ENCODE assay signal across 40 cellular contexts in the genomic region with DNA sequence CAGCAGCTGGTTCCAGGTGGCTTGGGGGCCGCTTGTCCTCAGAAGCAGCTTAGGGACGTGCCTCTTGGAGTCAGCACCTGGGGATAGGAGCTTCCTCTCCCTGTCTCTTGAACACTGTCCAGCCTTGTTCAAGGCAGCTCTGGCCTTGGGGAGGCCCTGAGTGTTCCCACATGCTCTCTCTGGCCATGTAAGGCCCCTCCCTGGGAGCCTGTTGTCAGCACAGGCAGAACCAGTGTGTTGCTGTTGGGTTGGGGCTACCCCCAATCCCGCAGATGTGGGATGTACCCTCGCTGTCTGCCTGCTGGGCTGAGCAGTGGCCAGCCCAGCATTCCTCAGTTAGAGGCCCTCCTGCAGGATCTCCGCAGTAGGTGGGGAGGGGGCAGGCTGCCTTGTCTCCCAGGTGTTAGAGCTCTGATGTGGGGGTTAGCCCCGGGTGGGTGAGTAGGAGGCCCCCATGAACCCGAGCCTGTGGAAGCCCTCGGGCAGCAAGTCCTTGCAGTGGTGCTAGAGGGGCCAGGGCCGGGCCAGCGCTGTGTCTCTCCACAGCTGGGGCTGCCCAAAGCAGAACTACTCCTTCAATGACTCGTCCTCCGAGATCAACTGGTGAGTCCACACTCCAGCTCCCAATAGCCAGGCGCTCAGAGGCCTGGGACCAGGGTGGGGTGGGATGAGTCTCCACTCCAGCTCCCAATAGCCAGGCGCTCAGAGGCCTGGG. TPM values are rescaled to one million over a fixed set of nuclear protein-coding genes. Genes with fewer than 3 reads are reported as not detected.
"Had no signal": no experiment of that assay in that cellular context is flagged by ENCODE, and none has a peak within 500 bp of the region (broad histone marks: within the 10 kb centered on the region; RNA-seq: fewer than 3 reads in every experiment).

No MANE protein-coding gene starts in this region.

- DNase-seq: activated effector memory CD4-positive, alpha-beta T cell treated with anti-CD3 and anti-CD28 coated beads, Interleukin-2, amount 50 U/mL, for 16 hours; activated effector memory CD4-positive, alpha-beta T cell treated with Interleukin-2 at 50 U/mL for 16 hours; activated gamma-delta T cell; activated gamma-delta T cell treated with Interleukin-2 at 50 U/mL for 16 hours; activated naive CD4-positive, alpha-beta T cell; activated naive CD4-positive, alpha-beta T cell treated with anti-CD3 and anti-CD28 coated beads for 36 hours; activated naive CD4-positive, alpha-beta T cell treated with anti-CD3 and anti-CD28 coated beads, Interleukin-2, amount 10 ng/mL, durations not matched to agents 7 days and 5 days; activated naive CD4-positive, alpha-beta T cell treated with anti-CD3 and anti-CD28 coated beads, Interleukin-2, amount 50 U/mL, for 16 hours; activated naive CD4-positive, alpha-beta T cell treated with Interleukin-2 at 50 U/mL for 16 hours; activated naive CD8-positive, alpha-beta T cell treated with anti-CD3 and anti-CD28 coated beads for 36 hours; activated naive CD8-positive, alpha-beta T cell treated with anti-CD3 and anti-CD28 coated beads, Interleukin-2, amount 10 ng/mL, durations not matched to agents 7 days and 5 days; activated naive CD8-positive, alpha-beta T cell treated with anti-CD3 and anti-CD28 coated beads, Interleukin-2, amount 50 U/mL, for 24 hours; activated T-cell treated with anti-CD3 and anti-CD28 coated beads for 4 hours; activated T-cell treated with anti-CD3 and anti-CD28 coated beads, Interleukin-2, amount 50 U/mL, for 1 hour; activated T-cell treated with anti-CD3 and anti-CD28 coated beads, Interleukin-2, amount 50 U/mL, for 24 hours; activated T-cell treated with anti-CD3 and anti-CD28 coated beads, Interleukin-2, amount 50 U/mL, for 4 hours; activated T-cell treated with anti-CD3 and anti-CD28 coated beads, Interleukin-2, amount 50 U/mL, for 48 hours; activated T-cell treated with anti-CD3 and anti-CD28 coated beads, Interleukin-2, amount 50 U/mL, for 72 hours; adrenal gland; amniotic stem cell; amygdala; anterior cingulate cortex; aorta; body of pancreas; brain microvascular endothelial cell; caudate nucleus; central memory CD4-positive, alpha-beta T cell; cerebellar nuclear complex had no signal

- ATAC-seq: activated naive CD4-positive, alpha-beta T cell treated with anti-CD3 and anti-CD28 coated beads, Interleukin-2, amount 50 U/mL, for 72 hours; activated naive CD8-positive, alpha-beta T cell treated with anti-CD3 and anti-CD28 coated beads, Interleukin-2, amount 50 U/mL, for 24 hours; activated T-cell treated with anti-CD3 and anti-CD28 coated beads, Interleukin-2, amount 50 U/mL, for 4 hours; activated T-cell treated with anti-CD3 and anti-CD28 coated beads, Interleukin-2, amount 50 U/mL, for 72 hours; activated T-helper 17 cell treated with anti-CD3 and anti-CD28 coated beads, Interleukin-2, amount 50 U/mL, for 72 hours; body of pancreas had no signal

- H3K4me1 ChIP-seq: adrenal gland, ascending aorta, body of pancreas, breast epithelium had no signal

- H3K9me3 ChIP-seq: adrenal gland, body of pancreas had no signal

- H3K27me3 ChIP-seq: adrenal gland, ascending aorta, body of pancreas, brain microvascular endothelial cell, cardiac muscle cell had no signal

- H3K27ac ChIP-seq: adrenal gland, ascending aorta, body of pancreas, brain microvascular endothelial cell, breast epithelium, cardiac muscle cell had no signal

- H3K4me3 ChIP-seq: adrenal gland, ascending aorta, body of pancreas, breast epithelium, cardiac muscle cell had no signal

- H3K36me3 ChIP-seq: adrenal gland, ascending aorta, brain microvascular endothelial cell, breast epithelium, cardiac muscle cell had no signal

RNA-seq across cellular contexts. Expression of gene KCNT1, which starts 51.6 kb away (rescaled TPM):
- total RNA-seq: activated naive CD4-positive, alpha-beta T cell treated with anti-CD3 and anti-CD28 coated beads for 36 hours; activated naive CD4-positive, alpha-beta T cell treated with anti-CD3 and anti-CD28 coated beads, Interleukin-2, amount 50 U/mL, for 72 hours; activated naive CD8-positive, alpha-beta T cell treated with anti-CD3 and anti-CD28 coated beads for 36 hours; activated naive CD8-positive, alpha-beta T cell treated with anti-CD3 and anti-CD28 coated beads, Interleukin-2, amount 10 ng/mL, durations not matched to agents 7 days and 5 days; activated T-cell treated with anti-CD3 and anti-CD28 coated beads, Interleukin-2, amount 50 U/mL, for 72 hours; activated T-helper 1 cell treated with anti-CD3 and anti-CD28 coated beads, Interleukin-12 subunit alpha, Interleukin-12 subunit beta, Interleukin-2, Interleukin-4 antibody, amounts not matched to agents 30 ng/mL and 10 ng/mL and 1 ng/mL, durations not matched to agents 14 hours and 24 hours and 36 hours; activated T-helper 17 cell treated with anti-CD3 and anti-CD28 coated beads, Interleukin-2, amount 50 U/mL, for 72 hours; activated T-helper 2 cell treated with anti-CD3 and anti-CD28 coated beads, Interferon-gamma antibody, Interleukin-2, Interleukin-4, amounts not matched to agents 10 μg/mL and 5 μg/mL and 100 μg/mL, durations not matched to agents 14 hours and 24 hours and 36 hours; ascending aorta; astrocyte; breast epithelium; bronchial epithelial cell had no signal
- polyA plus RNA-seq: aorta had no signal

RNA-seq across cellular contexts. Expression of gene SOHLH1, which starts 54.3 kb away (rescaled TPM):
- total RNA-seq: activated naive CD4-positive, alpha-beta T cell treated with anti-CD3 and anti-CD28 coated beads for 36 hours; activated naive CD4-positive, alpha-beta T cell treated with anti-CD3 and anti-CD28 coated beads, Interleukin-2, amount 50 U/mL, for 72 hours; activated naive CD8-positive, alpha-beta T cell treated with anti-CD3 and anti-CD28 coated beads for 36 hours; activated naive CD8-positive, alpha-beta T cell treated with anti-CD3 and anti-CD28 coated beads, Interleukin-2, amount 10 ng/mL, durations not matched to agents 7 days and 5 days; activated T-cell treated with anti-CD3 and anti-CD28 coated beads, Interleukin-2, amount 50 U/mL, for 4 hours; activated T-cell treated with anti-CD3 and anti-CD28 coated beads, Interleukin-2, amount 50 U/mL, for 72 hours; activated T-helper 1 cell treated with anti-CD3 and anti-CD28 coated beads, Interleukin-12 subunit alpha, Interleukin-12 subunit beta, Interleukin-2, Interleukin-4 antibody, amounts not matched to agents 30 ng/mL and 10 ng/mL and 1 ng/mL, durations not matched to agents 14 hours and 24 hours and 36 hours; activated T-helper 17 cell treated with anti-CD3 and anti-CD28 coated beads, Interleukin-2, amount 50 U/mL, for 72 hours; activated T-helper 2 cell treated with anti-CD3 and anti-CD28 coated beads, Interferon-gamma antibody, Interleukin-2, Interleukin-4, amounts not matched to agents 10 μg/mL and 5 μg/mL and 100 μg/mL, durations not matched to agents 14 hours and 24 hours and 36 hours; adrenal gland; aorta; ascending aorta; astrocyte; body of pancreas; breast epithelium; bronchial epithelial cell; cardiac muscle cell; cardiac septum; cerebellum had no signal
- polyA plus RNA-seq: adipose tissue, adrenal gland, aorta, cardiac muscle cell had no signal
